In the genomic region with DNA sequence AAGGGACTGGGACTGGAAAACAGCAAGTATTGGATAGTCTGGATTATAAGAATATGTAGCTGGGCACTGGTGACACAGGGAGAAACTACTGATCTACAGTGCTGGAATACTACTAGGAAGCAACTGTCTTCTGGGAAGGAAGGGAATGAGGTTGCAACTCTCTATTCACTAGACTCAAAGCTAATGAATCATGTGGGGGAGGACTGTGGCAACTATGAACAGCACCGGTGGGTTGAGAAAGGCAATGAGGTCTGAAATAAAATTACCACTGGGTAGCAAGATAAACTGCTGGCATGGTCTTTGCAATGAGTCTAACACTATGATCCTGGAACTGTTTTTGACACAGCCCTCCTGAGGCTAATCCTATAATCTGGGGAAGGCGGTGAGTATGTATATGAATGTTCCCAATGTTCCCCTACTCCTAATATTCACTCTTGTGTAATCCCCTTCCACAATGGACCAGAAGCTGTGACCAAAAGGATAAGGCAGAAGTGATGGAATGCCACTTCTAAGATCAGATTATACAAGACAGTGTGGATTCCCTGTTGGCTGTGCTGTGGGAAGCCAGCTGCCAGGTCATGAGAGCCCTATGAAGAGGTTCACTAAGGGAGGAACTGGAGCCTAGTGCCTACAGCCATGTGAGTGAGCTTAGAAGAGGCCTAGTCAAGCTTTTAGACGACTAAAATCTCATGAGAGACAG, we compare ENCODE assay signal across 14 cellular contexts.
DNase-seq lines count a peak whose midpoint lies in the region; ATAC-seq, FAIRE-seq and TF ChIP-seq lines count a peak whose summit lies in the region.
"Had no signal": no experiment of that assay in that cellular context is flagged by ENCODE, and none has a peak within 500 bp of the region (broad histone marks: within the 10 kb centered on the region; RNA-seq: fewer than 3 reads in every experiment).

No MANE protein-coding gene starts in this region.

- no peak for TF ChIP-seq POLR2A in H54 (IDR thresholded peaks at IDR 0.05; ENCODE audit: low read depth, low read length)

- no peaks in the 10 kb centered on the region for H3K4me1 Mint-ChIP-seq in neural crest cell
- H3K4me1 Mint-ChIP-seq: activated CD4-positive, alpha-beta T cell treated with anti-CD3 and anti-CD28 coated beads, Interleukin-2, amount 10 ng/mL, durations not matched to agents 24 days and 14 days; activated naive CD4-positive, alpha-beta T cell treated with anti-CD3 and anti-CD28 coated beads, Interleukin-2, amount 10 ng/mL, durations not matched to agents 7 days and 5 days had no signal

- no peaks in the 10 kb centered on the region for H3K27me3 Mint-ChIP-seq in neural crest cell (ENCODE audit: low read depth)
- H3K27me3 Mint-ChIP-seq: activated CD4-positive, alpha-beta T cell treated with anti-CD3 and anti-CD28 coated beads, Interleukin-2, amount 10 ng/mL, durations not matched to agents 24 days and 14 days; activated naive CD4-positive, alpha-beta T cell treated with anti-CD3 and anti-CD28 coated beads, Interleukin-2, amount 10 ng/mL, durations not matched to agents 7 days and 5 days; effector memory CD8-positive, alpha-beta T cell; natural killer cell treated with Interleukin-12 subunit alpha and Interleukin-12 subunit beta and Interleukin-15 and Interleukin-18, amount 100 ng/mL, for 72 hours had no signal

- H3K9me3 Mint-ChIP-seq in neural crest cell: no peaks in the 10 kb centered on the region
- H3K9me3 Mint-ChIP-seq: activated CD4-positive, alpha-beta T cell treated with anti-CD3 and anti-CD28 coated beads, Interleukin-2, amount 10 ng/mL, durations not matched to agents 24 days and 14 days; activated naive CD4-positive, alpha-beta T cell treated with anti-CD3 and anti-CD28 coated beads, Interleukin-2, amount 10 ng/mL, durations not matched to agents 7 days and 5 days; effector memory CD8-positive, alpha-beta T cell; natural killer cell treated with Interleukin-12 subunit alpha and Interleukin-12 subunit beta and Interleukin-15 and Interleukin-18, amount 100 ng/mL, for 72 hours had no signal

- no peak for ATAC-seq in GM19328 (IDR thresholded peaks at IDR 0.05; ENCODE audit: unreplicated experiment)
- no peak for ATAC-seq in HG03469 (IDR thresholded peaks at IDR 0.05; ENCODE audit: unreplicated experiment)
- ATAC-seq in GM21619 (IDR thresholded peaks at IDR 0.05; ENCODE audit: unreplicated experiment): no peak
- ATAC-seq: effector memory CD8-positive, alpha-beta T cell had no signal

- peak; percentile 92 for FAIRE-seq in H54 (lab: Jason Lieb, UNC)

- TF ChIP-seq CTCF in neural crest cell (conservative IDR thresholded peaks at IDR 0.05): no peak

- H3K27ac Mint-ChIP-seq in neural crest cell (ENCODE audit: unreplicated experiment): peak overlapping the region; percentile 68
- H3K27ac Mint-ChIP-seq: activated CD4-positive, alpha-beta T cell treated with anti-CD3 and anti-CD28 coated beads, Interleukin-2, amount 10 ng/mL, durations not matched to agents 24 days and 14 days; activated naive CD4-positive, alpha-beta T cell treated with anti-CD3 and anti-CD28 coated beads, Interleukin-2, amount 10 ng/mL, durations not matched to agents 7 days and 5 days; natural killer cell treated with Interleukin-12 subunit alpha and Interleukin-12 subunit beta and Interleukin-15 and Interleukin-18, amount 100 ng/mL, for 72 hours had no signal

- H3K36me3 Mint-ChIP-seq in neural crest cell (ENCODE audit: low read depth): peaks cover 6% of the 10 kb centered on the region
- H3K36me3 Mint-ChIP-seq: natural killer cell treated with Interleukin-12 subunit alpha and Interleukin-12 subunit beta and Interleukin-15 and Interleukin-18, amount 100 ng/mL, for 72 hours had no signal

- H3K4me3 Mint-ChIP-seq in neural crest cell: no peak overlapping the region
- H3K4me3 Mint-ChIP-seq: activated CD4-positive, alpha-beta T cell treated with anti-CD3 and anti-CD28 coated beads, Interleukin-2, amount 10 ng/mL, durations not matched to agents 24 days and 14 days; activated naive CD4-positive, alpha-beta T cell treated with anti-CD3 and anti-CD28 coated beads, Interleukin-2, amount 10 ng/mL, durations not matched to agents 7 days and 5 days; effector memory CD8-positive, alpha-beta T cell; natural killer cell treated with Interleukin-12 subunit alpha and Interleukin-12 subunit beta and Interleukin-15 and Interleukin-18, amount 100 ng/mL, for 72 hours had no signal

- DNase-seq in H54 (ENCODE audit: insufficient read length, low spot score) (no peak), NCI-H82 (lab: John Stamatoyannopoulos, UW) (peak; percentile 84), ecto neural progenitor cell (ENCODE audit: low spot score) (peak; percentile 57), neural crest cell (ENCODE audit: low read depth, low spot score) (no peak)
- DNase-seq: activated CD4-positive, alpha-beta T cell treated with anti-CD3 and anti-CD28 coated beads, Interleukin-2, amount 10 ng/mL, durations not matched to agents 24 days and 14 days; activated naive CD4-positive, alpha-beta T cell treated with anti-CD3 and anti-CD28 coated beads, Interleukin-2, amount 10 ng/mL, durations not matched to agents 7 days and 5 days; effector memory CD8-positive, alpha-beta T cell; NCI-H2029 treated with DMSO at 0.1 percent for 48 hours; stimulated activated CD4-positive, alpha-beta T cell treated with anti-CD3 and anti-CD28 coated beads, Interleukin-2, amount 100 ng/mL, for 24 hours; stomach had no signal

Comparison
In these comparisons a context has a peak if more than half of its experiments do, and no peak if none do; other contexts are left out.
1. DNase-seq: peak in NCI-H82 (single experiment) and ecto neural progenitor cell (single experiment); none in H54 (single experiment) and neural crest cell (single experiment).